In genomic region chr14:101761032-101761880, GRCh38 we compare ENCODE assay signal across 8 cellular contexts. TPM values are rescaled to one million over a fixed set of nuclear protein-coding genes. Genes with fewer than 3 reads are reported as not detected.
DNase-seq lines count a peak whose midpoint lies in the region; ATAC-seq, FAIRE-seq and TF ChIP-seq lines count a peak whose summit lies in the region.

Gene PPP2R5C, plus strand, starts transcription at chr14:101761709. Its CDS starts 185 bp downstream, at chr14:101761894.

- BruUV-seq in HepG2 (replicated peaks; lab: Mats Ljungman, UMichigan): no TSS peak

- H3K4me1 ChIP-seq in HepG2 (ENCODE audit: insufficient read depth, low read length): peaks cover 43% of the 10 kb centered on the region

- peak within 1 kb of the TSS; percentile 89 for H3K9ac ChIP-seq in HepG2 (ENCODE audit: insufficient read depth, low read depth, low read length)

- H3K79me2 ChIP-seq in HepG2 (ENCODE audit: insufficient read depth, low read length): peaks cover 3% of the 10 kb centered on the region

- TF ChIP-seq POLR2A in HepG2 (IDR thresholded peaks at IDR 0.05; ENCODE audit: insufficient read depth in 1 of 2, low read depth in 2 of 2, low read length in 2 of 2): peak; percentile 74 to 87

- FAIRE-seq in GM19239 (lab: Jason Lieb, UNC): peak; percentile 47
- no peak for FAIRE-seq in HepG2 (lab: Jason Lieb, UNC)

- peaks cover 2 to 26% of the 10 kb centered on the region in 2 experiments; a peak in 2 of 5 replicates for H3K27me3 ChIP-seq in HepG2 (ENCODE audit: control insufficient read depth in 1 of 2, insufficient read depth in 2 of 2, low read length in 2 of 2)

- no peak within 1 kb of the TSS for H2AFZ ChIP-seq in HepG2 (ENCODE audit: low read length)

- H4K20me1 ChIP-seq in HepG2 (ENCODE audit: insufficient read depth, low read length): no peaks in the 10 kb centered on the region

- peak within 1 kb of the TSS; percentile 97 for H3K27ac ChIP-seq in HepG2 (ENCODE audit: extremely low read length, insufficient read depth, low read length)

- in situ Hi-C loops in HepG2 (cut with HindIII; ENCODE audit: extremely low pct_ligation_motif_present, low pct_unique_long_range_greater_than_20kb): no loop called here

- peak; percentile 53 for ATAC-seq in HG03442 (IDR thresholded peaks at IDR 0.05; ENCODE audit: unreplicated experiment)
- ATAC-seq in HepG2: peak; percentile 90

- H3K9me3 ChIP-seq in HepG2 (ENCODE audit: low read length): no peaks in the 10 kb centered on the region

- intact Hi-C loops in HepG2 (cut with micrococcal nuclease; ENCODE audit: unreplicated experiment): no loop called here

- under 1% methylated on average over 18 of the region's 110 CpGs for WGBS in HepG2 (ENCODE audit: low lambda C conversion rate)

- peak within 1 kb of the TSS; percentile 83 to 97 (median 88) for H3K4me3 ChIP-seq in HepG2 (replicated peaks in 1 of 3; ENCODE audit: insufficient read depth in 1 of 3, low read depth in 2 of 3, low read length in 3 of 3)

- TF ChIP-seq RAD21 in HepG2 (CRISPR knock-in tag; IDR thresholded peaks at IDR 0.05): peak; percentile 38; the same call in 1 of the 2 replicates

- H3K4me2 ChIP-seq in HepG2 (ENCODE audit: low read depth, low read length): peak within 1 kb of the TSS; percentile 99

- CTCF ChIA-PET in HepG2 (lab: Yijun Ruan, JAX; ENCODE audit: low intra/inter-chr PET ratio, low total read pairs): no interaction called here

- POLR2A ChIA-PET in HepG2 (lab: Yijun Ruan, JAX): interaction anchor here (0.7 to 2.2 kb wide), 9 partner anchors 10 to 560 kb away, joined by 3 to 16 read pairs (median 4); no protein-coding TSS in a partner anchor

- TF ChIP-seq CTCF in HepG2 (CRISPR knock-in tag; IDR thresholded peaks at IDR 0.05): no peak

- peaks cover 0 to 10% of the 10 kb centered on the region in 2 experiments; a peak in 2 of 5 replicates for H3K36me3 ChIP-seq in HepG2 (replicated peaks in 1 of 2; ENCODE audit: control insufficient read depth in 1 of 2, insufficient read depth in 2 of 2, low read length in 2 of 2)

- TF ChIP-seq EP300 in HepG2 (IDR thresholded peaks at IDR 0.05; ENCODE audit: low read depth in 2 of 2, low read length in 2 of 2): no peak
- TF ChIP-seq EP300 in HepG2 (CRISPR knock-in tag; IDR thresholded peaks at IDR 0.05; ENCODE audit: borderline replicate concordance): no peak

- peak; percentile 74 to 75 for DNase-seq in AML-193 (lab: John Stamatoyannopoulos, UW)
- DNase-seq in GM19239 (ENCODE audit: insufficient read length, low spot score): peak; percentile 97
- peak; percentile 77 for DNase-seq in NCI-H748 treated with DMSO at 0.1 percent for 48 hours (lab: John Stamatoyannopoulos, UW)
- peak; percentile 72 to 79 for DNase-seq in activated CD4-positive, alpha-beta T cell treated with anti-CD3 and anti-CD28 coated beads, Interleukin-2, amount 50 U/mL, for 24 hours (ENCODE audit: low read depth in 1 of 2, low spot score in 1 of 2)
- DNase-seq in dedifferentiated amniotic fluid mesenchymal stem cell (ENCODE audit: extremely low spot score): peak; percentile 71
- DNase-seq in HepG2 (ENCODE audit: low spot score): peak; percentile 76
- peak; percentile 79 for DNase-seq in stimulated activated CD4-positive, alpha-beta T cell treated with anti-CD3 and anti-CD28 coated beads, Interleukin-2, amount 100 ng/mL, for 4 hours (ENCODE audit: low read depth)

TF ChIP-seq in HepG2, 621 proteins besides CTCF, POLR2A, EP300 and RAD21 (continues in another document):
- TF ChIP-seq SOX13 (IDR thresholded peaks at IDR 0.05) (no peak), SOX13 (CRISPR knock-in tag; conservative IDR thresholded peaks at IDR 0.05 in 1 of 2, IDR thresholded peaks at IDR 0.05 in 1 of 2) (no peak), ZNF841 (CRISPR knock-in tag; IDR thresholded peaks at IDR 0.05; ENCODE audit: borderline replicate concordance) (no peak), HNF4A (CRISPR knock-in tag; IDR thresholded peaks at IDR 0.05) (no peak), ZNF451 (CRISPR knock-in tag; IDR thresholded peaks at IDR 0.05) (no peak), ZNF678 (CRISPR knock-in tag; IDR thresholded peaks at IDR 0.05) (no peak), SNAI1 (CRISPR knock-in tag; IDR thresholded peaks at IDR 0.05; ENCODE audit: borderline replicate concordance) (no peak), ZNF10 (CRISPR knock-in tag; IDR thresholded peaks at IDR 0.05; ENCODE audit: borderline replicate concordance, low read depth) (no peak), ZBTB37 (CRISPR knock-in tag; IDR thresholded peaks at IDR 0.05) (no peak), ZNF468 (CRISPR knock-in tag; IDR thresholded peaks at IDR 0.05) (no peak), KDM3A (CRISPR knock-in tag; IDR thresholded peaks at IDR 0.05; ENCODE audit: low read depth) (no peak), ZNF788 (CRISPR knock-in tag; IDR thresholded peaks at IDR 0.05; ENCODE audit: borderline replicate concordance) (peak; percentile 55; the same call in 1 of the 2 replicates)
- TF ChIP-seq, protein P1, sequence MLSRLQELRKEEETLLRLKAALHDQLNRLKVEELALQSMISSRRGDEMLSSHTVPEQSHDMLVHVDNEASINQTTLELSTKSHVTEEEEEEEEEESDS (CRISPR knock-in tag; IDR thresholded peaks at IDR 0.05; ENCODE audit: borderline replicate concordance): no peak
- TF ChIP-seq, protein P2, sequence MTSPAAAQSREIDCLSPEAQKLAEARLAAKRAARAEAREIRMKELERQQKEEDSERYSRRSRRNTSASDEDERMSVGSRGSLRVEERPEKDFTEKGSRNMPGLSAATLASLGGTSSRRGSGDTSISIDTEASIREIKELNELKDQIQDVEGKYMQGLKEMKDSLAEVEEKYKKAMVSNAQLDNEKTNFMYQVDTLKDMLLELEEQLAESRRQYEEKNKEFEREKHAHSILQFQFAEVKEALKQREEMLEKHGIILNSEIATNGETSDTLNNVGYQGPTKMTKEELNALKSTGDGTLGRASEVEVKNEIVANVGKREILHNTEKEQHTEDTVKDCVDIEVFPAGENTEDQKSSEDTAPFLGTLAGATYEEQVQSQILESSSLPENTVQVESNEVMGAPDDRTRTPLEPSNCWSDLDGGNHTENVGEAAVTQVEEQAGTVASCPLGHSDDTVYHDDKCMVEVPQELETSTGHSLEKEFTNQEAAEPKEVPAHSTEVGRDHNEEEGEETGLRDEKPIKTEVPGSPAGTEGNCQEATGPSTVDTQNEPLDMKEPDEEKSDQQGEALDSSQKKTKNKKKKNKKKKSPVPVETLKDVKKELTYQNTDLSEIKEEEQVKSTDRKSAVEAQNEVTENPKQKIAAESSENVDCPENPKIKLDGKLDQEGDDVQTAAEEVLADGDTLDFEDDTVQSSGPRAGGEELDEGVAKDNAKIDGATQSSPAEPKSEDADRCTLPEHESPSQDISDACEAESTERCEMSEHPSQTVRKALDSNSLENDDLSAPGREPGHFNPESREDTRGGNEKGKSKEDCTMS (CRISPR knock-in tag; conservative IDR thresholded peaks at IDR 0.05): no peak
- TF ChIP-seq, protein P3, sequence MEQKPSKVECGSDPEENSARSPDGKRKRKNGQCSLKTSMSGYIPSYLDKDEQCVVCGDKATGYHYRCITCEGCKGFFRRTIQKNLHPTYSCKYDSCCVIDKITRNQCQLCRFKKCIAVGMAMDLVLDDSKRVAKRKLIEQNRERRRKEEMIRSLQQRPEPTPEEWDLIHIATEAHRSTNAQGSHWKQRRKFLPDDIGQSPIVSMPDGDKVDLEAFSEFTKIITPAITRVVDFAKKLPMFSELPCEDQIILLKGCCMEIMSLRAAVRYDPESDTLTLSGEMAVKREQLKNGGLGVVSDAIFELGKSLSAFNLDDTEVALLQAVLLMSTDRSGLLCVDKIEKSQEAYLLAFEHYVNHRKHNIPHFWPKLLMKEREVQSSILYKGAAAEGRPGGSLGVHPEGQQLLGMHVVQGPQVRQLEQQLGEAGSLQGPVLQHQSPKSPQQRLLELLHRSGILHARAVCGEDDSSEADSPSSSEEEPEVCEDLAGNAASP (CRISPR knock-in tag; IDR thresholded peaks at IDR 0.05; ENCODE audit: borderline replicate concordance): no peak

RNA-seq across cellular contexts. Expression of gene PPP2R5C, which starts in this region (rescaled TPM):
- total RNA-seq in HepG2 (2016; rRNA removed; fragmentation: Illumina TruSeq; extraction: Trizol): 74.3 and 94.8 TPM in 2 replicates
- 82.8 and 86.5 TPM in 2 replicates for total RNA-seq in HepG2 (2016; cell fraction: cytosol; rRNA removed; fragmentation: Illumina TruSeq; extraction: Trizol; ENCODE audit: low read depth)
- total RNA-seq in HepG2 (2016; cell fraction: insoluble cytoplasmic fraction; rRNA removed; fragmentation: Illumina TruSeq; extraction: Trizol): 71.4 and 92.2 TPM in 2 replicates
- 125 and 142 TPM in 2 replicates for total RNA-seq in HepG2 (2016; cell fraction: membrane; rRNA removed; fragmentation: Illumina TruSeq; extraction: Trizol)
- 51.6 and 56.6 TPM in 2 replicates for total RNA-seq in HepG2 (2016; cell fraction: nucleus; rRNA removed; fragmentation: Illumina TruSeq; extraction: Trizol)
- 68.1 and 78.5 TPM in 2 replicates for polyA plus RNA-seq in HepG2 (2011; rRNA removed)
- polyA plus RNA-seq in HepG2 (2011; cell fraction: cytosol; rRNA removed): 38.4 and 55.1 TPM in 2 replicates
- 57.2 and 60.5 TPM in 2 replicates for polyA plus RNA-seq in HepG2 (2011; cell fraction: nucleus; rRNA removed)
- polyA plus RNA-seq in HepG2 (2012): 61.1 and 92.0 TPM in 2 replicates
- 97.1 and 105 TPM in 2 replicates for polyA plus RNA-seq in HepG2 (2016; cell fraction: cytosol; fragmentation: Illumina TruSeq; extraction: Trizol; ENCODE audit: low read depth)
- 87.9 and 89.9 TPM in 2 replicates for polyA plus RNA-seq in HepG2 (2016; cell fraction: insoluble cytoplasmic fraction; fragmentation: Illumina TruSeq; extraction: Trizol; ENCODE audit: low read depth)
- polyA plus RNA-seq in HepG2 (2016; cell fraction: membrane; fragmentation: Illumina TruSeq; extraction: Trizol; ENCODE audit: low read depth): 110 and 121 TPM in 2 replicates
- 63.8 and 64.0 TPM in 2 replicates for polyA plus RNA-seq in HepG2 (2016; cell fraction: nucleus; fragmentation: Illumina TruSeq; extraction: Trizol; ENCODE audit: insufficient read depth, low read depth)
- polyA minus RNA-seq in HepG2 (2011; rRNA and poly(A)+ RNA removed; ENCODE audit: low replicate concordance): 69.0 and 106 TPM in 2 replicates
- polyA minus RNA-seq in HepG2 (2011; cell fraction: cytosol; rRNA and poly(A)+ RNA removed): 67.1 and 70.9 TPM in 2 replicates
- polyA minus RNA-seq in HepG2 (2011; cell fraction: nucleus; rRNA and poly(A)+ RNA removed): 110 and 115 TPM in 2 replicates

Comparison
In these comparisons a context has a peak if more than half of its experiments do, and no peak if none do; other contexts are left out.
1. Peak in every context shown above with its lines: DNase-seq, ATAC-seq, H3K4me3 ChIP-seq and H3K27ac ChIP-seq.